ENCODE assay signal across 21 cellular contexts in genomic region chr15:72827216-72827615, GRCh38. TPM values are rescaled to one million over a fixed set of nuclear protein-coding genes. Genes with fewer than 3 reads are reported as not detected.
DNase-seq lines count a peak whose midpoint lies in the region; ATAC-seq and TF ChIP-seq lines count a peak whose summit lies in the region.
"Had no signal": no experiment of that assay in that cellular context is flagged by ENCODE, and none has a peak within 500 bp of the region (broad histone marks: within the 10 kb centered on the region; RNA-seq: fewer than 3 reads in every experiment).

No MANE protein-coding gene starts in this region.

- no peak for ATAC-seq in activated CD8-positive, alpha-beta memory T cell treated with anti-CD3 and anti-CD28 coated beads, Interleukin-2, amount 10 ng/mL, durations not matched to agents 7 days and 5 days
- ATAC-seq in aorta (ENCODE audit: low FRiP score) (peak; percentile 36), HG03565 (IDR thresholded peaks at IDR 0.05; ENCODE audit: unreplicated experiment) (no peak)
- ATAC-seq: natural killer cell, SK-N-SH treated with all-trans-retinoic acid at 6 μM for 48 hours had no signal

- H3K27ac ChIP-seq in aorta (ENCODE audit: low read depth in 1 of 2, low read length in 2 of 2) (peak overlapping the region in 1 of 2 donors; percentile 55), Karpas-422 (ENCODE audit: low read length) (no peak overlapping the region)
- H3K27ac ChIP-seq: BLaER1, esophagus muscularis mucosa, upper lobe of left lung had no signal

- H3K4me1 ChIP-seq in aorta (ENCODE audit: control insufficient read depth in 1 of 2, insufficient read depth in 2 of 2, low read length in 2 of 2) (no peaks in the 10 kb centered on the region), Karpas-422 (ENCODE audit: low read length) (no peaks in the 10 kb centered on the region)
- H3K4me1 ChIP-seq: BLaER1, Caco-2, upper lobe of left lung had no signal

- TF ChIP-seq CTCF in foreskin fibroblast (IDR thresholded peaks at IDR 0.05; ENCODE audit: low read depth, low read length): no peak

- H3K36me3 ChIP-seq in aorta (ENCODE audit: control insufficient read depth in 1 of 2, insufficient read depth in 2 of 2, low read length in 1 of 2): no peaks in the 10 kb centered on the region
- no peaks in the 10 kb centered on the region for H3K36me3 ChIP-seq in Karpas-422 (ENCODE audit: insufficient read depth, low read length)
- H3K36me3 ChIP-seq: BLaER1, esophagus muscularis mucosa, upper lobe of left lung had no signal

- H3K4me3 Mint-ChIP-seq in activated CD8-positive, alpha-beta memory T cell treated with anti-CD3 and anti-CD28 coated beads, Interleukin-2, amount 10 ng/mL, durations not matched to agents 7 days and 5 days: no peak overlapping the region
- H3K4me3 Mint-ChIP-seq: activated naive CD8-positive, alpha-beta T cell treated with anti-CD3 and anti-CD28 coated beads, Interleukin-2, amount 10 ng/mL, durations not matched to agents 7 days and 5 days; natural killer cell had no signal

- intact Hi-C loops in aorta (cut with DNase I): no loop called here

- peak; percentile 30 for DNase-seq in activated CD8-positive, alpha-beta memory T cell treated with anti-CD3 and anti-CD28 coated beads, Interleukin-2, amount 50 U/mL, for 48 hours
- DNase-seq in activated CD8-positive, alpha-beta memory T cell treated with anti-CD3 and anti-CD28 coated beads, Interleukin-2, amount 10 ng/mL, durations not matched to agents 7 days and 5 days: no peak
- DNase-seq in RPMI8226 (peak; percentile 82), foreskin fibroblast (peak; percentile 7 to 24), aorta (no peak), Karpas-422 (no peak)
- DNase-seq in stimulated activated CD4-positive, alpha-beta T cell treated with anti-CD3 and anti-CD28 coated beads, Interleukin-2, amount 100 ng/mL, for 48 hours: no peak
- DNase-seq: activated CD4-positive, alpha-beta T cell treated with anti-CD3 and anti-CD28 coated beads, Interleukin-2, amount 50 U/mL, for 1 hour; activated naive CD8-positive, alpha-beta T cell treated with anti-CD3 and anti-CD28 coated beads, Interleukin-2, amount 10 ng/mL, durations not matched to agents 7 days and 5 days; Caco-2; effector CD4-positive, alpha-beta T cell; EL; natural killer cell; NCI-H1092; NCI-H2029 treated with DMSO at 0.1 percent for 48 hours; stimulated activated CD4-positive, alpha-beta T cell treated with anti-CD3 and anti-CD28 coated beads, Interleukin-12 subunit alpha, Interleukin-12 subunit beta, amount 100 ng/mL, for 4 hours; upper lobe of left lung had no signal

- no peaks in the 10 kb centered on the region for H3K36me3 Mint-ChIP-seq in activated CD8-positive, alpha-beta memory T cell treated with anti-CD3 and anti-CD28 coated beads, Interleukin-2, amount 10 ng/mL, durations not matched to agents 7 days and 5 days
- H3K36me3 Mint-ChIP-seq: activated naive CD8-positive, alpha-beta T cell treated with anti-CD3 and anti-CD28 coated beads, Interleukin-2, amount 10 ng/mL, durations not matched to agents 7 days and 5 days; natural killer cell had no signal

- H3K9me3 ChIP-seq in aorta (ENCODE audit: control insufficient read depth, low read length) (no peaks in the 10 kb centered on the region), Karpas-422 (ENCODE audit: low read length) (no peaks in the 10 kb centered on the region)
- H3K9me3 ChIP-seq: BLaER1, Caco-2, esophagus muscularis mucosa, upper lobe of left lung had no signal

- no peak overlapping the region for H3K4me3 ChIP-seq in foreskin fibroblast (ENCODE audit: low read depth in 1 of 2, low read length in 2 of 2)
- H3K4me3 ChIP-seq in aorta (ENCODE audit: low read length in 2 of 2): no peak overlapping the region
- H3K4me3 ChIP-seq in Karpas-422 (ENCODE audit: low read length): no peak overlapping the region
- H3K4me3 ChIP-seq: BLaER1, esophagus muscularis mucosa, upper lobe of left lung had no signal

- H4K20me1 ChIP-seq in Karpas-422 (ENCODE audit: insufficient read depth, low read depth, low read length): no peaks in the 10 kb centered on the region
- H4K20me1 ChIP-seq: BLaER1 had no signal

- no peaks in the 10 kb centered on the region for H3K9me3 Mint-ChIP-seq in activated CD8-positive, alpha-beta memory T cell treated with anti-CD3 and anti-CD28 coated beads, Interleukin-2, amount 10 ng/mL, durations not matched to agents 7 days and 5 days (ENCODE audit: low read depth)
- H3K9me3 Mint-ChIP-seq: activated naive CD8-positive, alpha-beta T cell treated with anti-CD3 and anti-CD28 coated beads, Interleukin-2, amount 10 ng/mL, durations not matched to agents 7 days and 5 days; natural killer cell had no signal

- H3K27ac Mint-ChIP-seq in activated CD8-positive, alpha-beta memory T cell treated with anti-CD3 and anti-CD28 coated beads, Interleukin-2, amount 10 ng/mL, durations not matched to agents 7 days and 5 days: no peak overlapping the region
- H3K27ac Mint-ChIP-seq: activated naive CD8-positive, alpha-beta T cell treated with anti-CD3 and anti-CD28 coated beads, Interleukin-2, amount 10 ng/mL, durations not matched to agents 7 days and 5 days; natural killer cell had no signal

- peaks cover 29% of the 10 kb centered on the region for H3K27me3 Mint-ChIP-seq in activated CD8-positive, alpha-beta memory T cell treated with anti-CD3 and anti-CD28 coated beads, Interleukin-2, amount 10 ng/mL, durations not matched to agents 7 days and 5 days

- H3K27me3 ChIP-seq in aorta (ENCODE audit: control insufficient read depth in 1 of 2, insufficient read depth in 2 of 2, low read length in 1 of 2) (no peaks in the 10 kb centered on the region), Karpas-422 (ENCODE audit: low read length) (no peaks in the 10 kb centered on the region)
- H3K27me3 ChIP-seq: BLaER1, upper lobe of left lung had no signal

- H3K79me2 ChIP-seq in Karpas-422 (ENCODE audit: low read length): no peaks in the 10 kb centered on the region

- no peak overlapping the region for H3K4me2 ChIP-seq in Karpas-422 (ENCODE audit: low read depth, low read length, poor library complexity, severe bottlenecking)
- H3K4me2 ChIP-seq: BLaER1 had no signal

- H3K4me1 Mint-ChIP-seq in activated CD8-positive, alpha-beta memory T cell treated with anti-CD3 and anti-CD28 coated beads, Interleukin-2, amount 10 ng/mL, durations not matched to agents 7 days and 5 days: no peaks in the 10 kb centered on the region
- H3K4me1 Mint-ChIP-seq: activated naive CD8-positive, alpha-beta T cell treated with anti-CD3 and anti-CD28 coated beads, Interleukin-2, amount 10 ng/mL, durations not matched to agents 7 days and 5 days; natural killer cell had no signal

- H2AFZ ChIP-seq in Karpas-422 (ENCODE audit: low read length): no peak overlapping the region

- CTCF ChIA-PET in activated CD8-positive, alpha-beta memory T cell treated with anti-CD3 and anti-CD28 coated beads, Interleukin-2, amount 10 ng/mL, durations not matched to agents 7 days and 5 days (lab: Charles Lee): interaction anchor here (1.2 kb wide), 1 partner anchor 27 kb away, joined by 3 read pairs; no protein-coding TSS in a partner anchor

- H3K9me2 ChIP-seq in Karpas-422 (replicated peaks; ENCODE audit: insufficient read depth, low read length): no peaks in the 10 kb centered on the region

- no peak overlapping the region for H3K9ac ChIP-seq in Karpas-422 (ENCODE audit: low read length)
- H3K9ac ChIP-seq: BLaER1 had no signal

RNA-seq across cellular contexts. Expression of gene ADPGK, which starts 43.7 kb away (rescaled TPM):
- 10 to 100 TPM; 67.8 to 76.5 TPM for total RNA-seq in activated CD8-positive, alpha-beta memory T cell treated with anti-CD3 and anti-CD28 coated beads, Interleukin-2, amount 10 ng/mL, durations not matched to agents 7 days and 5 days
- total RNA-seq in aorta: 10 to 100 TPM; 46.9 to 52.1 TPM
- 10 to 100 TPM; 11.3 to 32.7 TPM for polyA plus RNA-seq in aorta
- total RNA-seq in Karpas-422 (2014; rRNA removed; shearing (Covaris generic); ENCODE audit: low replicate concordance): 75.7 and 94.3 TPM in 2 replicates

Comparison
In these comparisons a context has a peak if more than half of its experiments do, and no peak if none do; other contexts are left out.
1. DNase-seq: peak in activated CD8-positive, alpha-beta memory T cell treated with anti-CD3 and anti-CD28 coated beads, Interleukin-2, amount 50 U/mL, for 48 hours (single experiment), RPMI8226 (single experiment) and foreskin fibroblast (2 of 2); none in activated CD8-positive, alpha-beta memory T cell treated with anti-CD3 and anti-CD28 coated beads, Interleukin-2, amount 10 ng/mL, durations not matched to agents 7 days and 5 days (single experiment), aorta (0 of 2), stimulated activated CD4-positive, alpha-beta T cell treated with anti-CD3 and anti-CD28 coated beads, Interleukin-2, amount 100 ng/mL, for 48 hours (0 of 2) and Karpas-422 (single experiment).